Comparison of ENCODE assay signal across 2 cellular contexts in the genomic region with DNA sequence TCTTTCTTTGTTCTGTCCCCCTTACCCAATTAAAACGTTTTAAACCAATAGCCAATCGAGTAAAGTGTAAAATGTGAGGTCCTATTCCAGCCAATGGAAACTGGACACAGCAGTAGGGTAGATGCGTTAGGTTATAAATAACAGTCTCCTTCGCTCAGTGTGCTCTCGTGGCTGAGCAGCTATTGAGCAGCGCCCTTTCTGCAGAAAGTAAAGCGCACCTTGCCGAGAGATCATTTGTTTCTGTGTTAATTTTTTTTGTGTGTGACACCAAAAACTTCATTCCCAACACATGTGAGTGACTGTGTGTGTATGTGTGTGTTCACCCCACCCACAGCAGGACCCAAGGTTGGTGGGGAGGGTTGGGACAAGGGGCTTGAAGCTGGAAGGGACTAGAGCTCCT.
TF ChIP-seq lines count a peak whose summit lies in the region.

No MANE protein-coding gene starts in this region.

TF ChIP-seq in HCT116, 20 proteins besides CTCF, POLR2A, EP300 and RAD21:
- TF ChIP-seq YY1 (IDR thresholded peaks at IDR 0.05; ENCODE audit: extremely low read depth, insufficient replicate concordance, low read depth, low read length) = no peak
- TF ChIP-seq ELF1 (IDR thresholded peaks at IDR 0.05; ENCODE audit: borderline replicate concordance, low read depth) = no peak
- TF ChIP-seq, protein P1, sequence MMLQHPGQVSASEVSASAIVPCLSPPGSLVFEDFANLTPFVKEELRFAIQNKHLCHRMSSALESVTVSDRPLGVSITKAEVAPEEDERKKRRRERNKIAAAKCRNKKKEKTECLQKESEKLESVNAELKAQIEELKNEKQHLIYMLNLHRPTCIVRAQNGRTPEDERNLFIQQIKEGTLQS (IDR thresholded peaks at IDR 0.05) = no peak
- TF ChIP-seq JUND (IDR thresholded peaks at IDR 0.05) = no peak
- no peak for TF ChIP-seq SIN3A (IDR thresholded peaks at IDR 0.05; ENCODE audit: low read depth)
- peak; percentile 92 for TF ChIP-seq CBX3 (IDR thresholded peaks at IDR 0.05; ENCODE audit: low read depth)
TF ChIP-seq in HCT116: peak in this region for 1.

TF ChIP-seq in K562, 482 proteins besides CTCF, POLR2A, EP300 and RAD21:
- TF ChIP-seq ZNF57 (CRISPR knock-in tag; IDR thresholded peaks at IDR 0.05) (no peak), MCM5 (IDR thresholded peaks at IDR 0.05; ENCODE audit: low read depth) (no peak), XRCC3 (IDR thresholded peaks at IDR 0.05) (0 out of 2 replicates have a peak, but pooled peaks have one; percentile 59), L3MBTL2 (IDR thresholded peaks at IDR 0.05) (no peak), TRIM28 (IDR thresholded peaks at IDR 0.05) (peak; percentile 91), CBX3 (IDR thresholded peaks at IDR 0.05; ENCODE audit: borderline replicate concordance in 1 of 2, low read length in 2 of 2) (peak in 1 of 2 experiments; percentile 93; a peak in 2 of 3 replicates), EP400 (IDR thresholded peaks at IDR 0.05) (no peak), RFX7 (CRISPR knock-in tag; IDR thresholded peaks at IDR 0.05) (no peak), ZBED1 (IDR thresholded peaks at IDR 0.05) (no peak), CBX5 (IDR thresholded peaks at IDR 0.05; ENCODE audit: borderline replicate concordance, low read depth) (peak; percentile 90), HDAC6 (IDR thresholded peaks at IDR 0.05; ENCODE audit: low read depth, low read length) (no peak), NBN (IDR thresholded peaks at IDR 0.05; ENCODE audit: low read depth) (no peak), TRIM24 (IDR thresholded peaks at IDR 0.05) (0 out of 4 replicates have a peak, but pooled peaks of 1 of the 2 experiments have one; percentile 29), SIN3A (IDR thresholded peaks at IDR 0.05; ENCODE audit: borderline replicate concordance in 2 of 2, control insufficient read depth in 1 of 2, low read depth in 2 of 2, low read length in 2 of 2) (no peak), FOXM1 (IDR thresholded peaks at IDR 0.05; ENCODE audit: low read depth) (no peak), FOXM1 (CRISPR knock-in tag; IDR thresholded peaks at IDR 0.05; ENCODE audit: low read depth) (no peak), EZH2 (IDR thresholded peaks at IDR 0.05; ENCODE audit: borderline replicate concordance, low read depth, low read length) (no peak), GABPB1 (CRISPR knock-in tag; IDR thresholded peaks at IDR 0.05) (no peak), IRF2 (CRISPR knock-in tag; IDR thresholded peaks at IDR 0.05) (no peak), ZFP1 (CRISPR knock-in tag; IDR thresholded peaks at IDR 0.05) (no peak)
- TF ChIP-seq, protein P2, sequence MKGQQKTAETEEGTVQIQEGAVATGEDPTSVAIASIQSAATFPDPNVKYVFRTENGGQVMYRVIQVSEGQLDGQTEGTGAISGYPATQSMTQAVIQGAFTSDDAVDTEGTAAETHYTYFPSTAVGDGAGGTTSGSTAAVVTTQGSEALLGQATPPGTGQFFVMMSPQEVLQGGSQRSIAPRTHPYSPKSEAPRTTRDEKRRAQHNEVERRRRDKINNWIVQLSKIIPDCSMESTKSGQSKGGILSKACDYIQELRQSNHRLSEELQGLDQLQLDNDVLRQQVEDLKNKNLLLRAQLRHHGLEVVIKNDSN (CRISPR knock-in tag; IDR thresholded peaks at IDR 0.05) = no peak
- TF ChIP-seq, protein P3, sequence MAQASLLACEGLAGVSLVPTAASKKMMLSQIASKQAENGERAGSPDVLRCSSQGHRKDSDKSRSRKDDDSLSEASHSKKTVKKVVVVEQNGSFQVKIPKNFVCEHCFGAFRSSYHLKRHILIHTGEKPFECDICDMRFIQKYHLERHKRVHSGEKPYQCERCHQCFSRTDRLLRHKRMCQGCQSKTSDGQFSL (CRISPR knock-in tag; IDR thresholded peaks at IDR 0.05) = no peak
- TF ChIP-seq, protein P3 (tag; IDR thresholded peaks at IDR 0.05) = no peak
- TF ChIP-seq, protein P4, sequence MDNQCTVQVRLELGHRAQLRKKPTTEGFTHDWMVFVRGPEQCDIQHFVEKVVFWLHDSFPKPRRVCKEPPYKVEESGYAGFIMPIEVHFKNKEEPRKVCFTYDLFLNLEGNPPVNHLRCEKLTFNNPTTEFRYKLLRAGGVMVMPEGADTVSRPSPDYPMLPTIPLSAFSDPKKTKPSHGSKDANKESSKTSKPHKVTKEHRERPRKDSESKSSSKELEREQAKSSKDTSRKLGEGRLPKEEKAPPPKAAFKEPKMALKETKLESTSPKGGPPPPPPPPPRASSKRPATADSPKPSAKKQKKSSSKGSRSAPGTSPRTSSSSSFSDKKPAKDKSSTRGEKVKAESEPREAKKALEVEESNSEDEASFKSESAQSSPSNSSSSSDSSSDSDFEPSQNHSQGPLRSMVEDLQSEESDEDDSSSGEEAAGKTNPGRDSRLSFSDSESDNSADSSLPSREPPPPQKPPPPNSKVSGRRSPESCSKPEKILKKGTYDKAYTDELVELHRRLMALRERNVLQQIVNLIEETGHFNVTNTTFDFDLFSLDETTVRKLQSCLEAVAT (IDR thresholded peaks at IDR 0.05) = no peak
- TF ChIP-seq, protein P5, sequence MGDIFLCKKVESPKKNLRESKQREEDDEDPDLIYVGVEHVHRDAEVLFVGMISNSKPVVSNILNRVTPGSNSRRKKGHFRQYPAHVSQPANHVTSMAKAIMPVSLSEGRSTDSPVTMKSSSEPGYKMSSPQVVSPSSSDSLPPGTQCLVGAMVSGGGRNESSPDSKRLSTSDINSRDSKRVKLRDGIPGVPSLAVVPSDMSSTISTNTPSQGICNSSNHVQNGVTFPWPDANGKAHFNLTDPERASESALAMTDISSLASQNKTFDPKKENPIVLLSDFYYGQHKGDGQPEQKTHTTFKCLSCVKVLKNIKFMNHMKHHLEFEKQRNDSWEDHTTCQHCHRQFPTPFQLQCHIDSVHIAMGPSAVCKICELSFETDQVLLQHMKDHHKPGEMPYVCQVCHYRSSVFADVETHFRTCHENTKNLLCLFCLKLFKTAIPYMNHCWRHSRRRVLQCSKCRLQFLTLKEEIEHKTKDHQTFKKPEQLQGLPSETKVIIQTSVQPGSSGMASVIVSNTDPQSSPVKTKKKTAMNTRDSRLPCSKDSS (IDR thresholded peaks at IDR 0.05; ENCODE audit: low read depth, partially characterized antibody) = peak; percentile 80
- TF ChIP-seq, protein P6, sequence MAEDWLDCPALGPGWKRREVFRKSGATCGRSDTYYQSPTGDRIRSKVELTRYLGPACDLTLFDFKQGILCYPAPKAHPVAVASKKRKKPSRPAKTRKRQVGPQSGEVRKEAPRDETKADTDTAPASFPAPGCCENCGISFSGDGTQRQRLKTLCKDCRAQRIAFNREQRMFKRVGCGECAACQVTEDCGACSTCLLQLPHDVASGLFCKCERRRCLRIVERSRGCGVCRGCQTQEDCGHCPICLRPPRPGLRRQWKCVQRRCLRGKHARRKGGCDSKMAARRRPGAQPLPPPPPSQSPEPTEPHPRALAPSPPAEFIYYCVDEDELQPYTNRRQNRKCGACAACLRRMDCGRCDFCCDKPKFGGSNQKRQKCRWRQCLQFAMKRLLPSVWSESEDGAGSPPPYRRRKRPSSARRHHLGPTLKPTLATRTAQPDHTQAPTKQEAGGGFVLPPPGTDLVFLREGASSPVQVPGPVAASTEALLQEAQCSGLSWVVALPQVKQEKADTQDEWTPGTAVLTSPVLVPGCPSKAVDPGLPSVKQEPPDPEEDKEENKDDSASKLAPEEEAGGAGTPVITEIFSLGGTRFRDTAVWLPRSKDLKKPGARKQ (CRISPR knock-in tag; IDR thresholded peaks at IDR 0.05) = no peak
